9 cellular contexts compared by ENCODE assay signal in genomic region chr5:132388244-132389050, GRCh38. TPM values are rescaled to one million over a fixed set of nuclear protein-coding genes. Genes with fewer than 3 reads are reported as not detected.
A peak's percentile ranks its signal among the peaks of the same experiment; 100 is the strongest.
DNase-seq lines count a peak whose midpoint lies in the region; ATAC-seq, FAIRE-seq and TF ChIP-seq lines count a peak whose summit lies in the region.
"Had no signal": no experiment of that assay in that cellular context is flagged by ENCODE, and none has a peak within 500 bp of the region (broad histone marks: within the 10 kb centered on the region; RNA-seq: fewer than 3 reads in every experiment).

No MANE protein-coding gene starts in this region.

- peak overlapping the region; percentile 13 for H3K27ac Mint-ChIP-seq in MCF 10A (ENCODE audit: low read depth, unreplicated experiment)
- no peak overlapping the region for H3K27ac Mint-ChIP-seq in activated CD4-positive, alpha-beta T cell treated with anti-CD3 and anti-CD28 coated beads, Interleukin-2, amount 10 ng/mL, durations not matched to agents 7 days and 5 days

- H3K27ac ChIP-seq in stomach smooth muscle (ENCODE audit: low read length), result peak overlapping the region; percentile 96

- H3K4me1 ChIP-seq in stomach smooth muscle (ENCODE audit: control insufficient read depth, insufficient read depth, low read length), result peaks cover 56% of the 10 kb centered on the region

- CTCF ChIA-PET in MCF 10A (lab: Yijun Ruan, JAX), result interaction anchor here (0.6 to 9.4 kb wide), 19 partner anchors 10 to 1633 kb away, joined by 3 to 359 read pairs (median 8); partner anchors contain the start of genes IRF1 and SLC22A5
- CTCF ChIA-PET in activated CD4-positive, alpha-beta T cell treated with anti-CD3 and anti-CD28 coated beads, Interleukin-2, amount 10 ng/mL, durations not matched to agents 7 days and 5 days (lab: Charles Lee), result interaction anchor here (0.7 to 8.3 kb wide), 2 partner anchors 114 to 137 kb away, joined by 4 to 147 read pairs; no protein-coding TSS in a partner anchor

- no peaks in the 10 kb centered on the region for H3K9me3 ChIP-seq in stomach smooth muscle (ENCODE audit: control insufficient read depth in 2 of 2, low read length in 2 of 2)

- H3K9me3 Mint-ChIP-seq in MCF 10A (ENCODE audit: unreplicated experiment), result no peaks in the 10 kb centered on the region
- H3K9me3 Mint-ChIP-seq in activated CD4-positive, alpha-beta T cell treated with anti-CD3 and anti-CD28 coated beads, Interleukin-2, amount 10 ng/mL, durations not matched to agents 7 days and 5 days, result no peaks in the 10 kb centered on the region

- intact Hi-C loops in MCF 10A (cut with micrococcal nuclease), result loop anchor here (2.0 to 10.0 kb wide), 6 partner anchors 20 to 434 kb away; partner anchors contain the start of genes P4HA2, SLC22A4 and SLC22A5

- peak overlapping the region; percentile 55 to 59 for H3K4me3 ChIP-seq in stomach smooth muscle (ENCODE audit: low read length in 2 of 2)

- DNase-seq in HTR-8/SVneo (ENCODE audit: insufficient read length, low spot score), result no peak
- DNase-seq in MCF 10A (ENCODE audit: unreplicated experiment), result peak; percentile 71
- DNase-seq in kidney tubule cell (ENCODE audit: low spot score), result peak; percentile 72
- DNase-seq in stimulated activated CD4-positive, alpha-beta T cell treated with anti-CD3 and anti-CD28 coated beads, Interleukin-4, amount 100 ng/mL, for 24 hours, result no peak
- DNase-seq in NCI-H2196 treated with DMSO at 0.1 percent for 48 hours (lab: John Stamatoyannopoulos, UW; ENCODE audit: unreplicated experiment), result no peak
- no peak for DNase-seq in activated CD4-positive, alpha-beta T cell treated with anti-CD3 and anti-CD28 coated beads, Interleukin-2, amount 10 ng/mL, durations not matched to agents 7 days and 5 days
- DNase-seq: activated effector memory CD4-positive, alpha-beta T cell treated with anti-CD3 and anti-CD28 coated beads, Interleukin-2, amount 50 U/mL, for 16 hours had no signal

- no peak overlapping the region for H3K4me3 Mint-ChIP-seq in MCF 10A (ENCODE audit: unreplicated experiment)
- H3K4me3 Mint-ChIP-seq in activated CD4-positive, alpha-beta T cell treated with anti-CD3 and anti-CD28 coated beads, Interleukin-2, amount 10 ng/mL, durations not matched to agents 7 days and 5 days, result no peak overlapping the region

- H3K9ac ChIP-seq in stomach smooth muscle (ENCODE audit: low read length in 2 of 2), result peak overlapping the region; percentile 60 to 69

- peak; percentile 40 for FAIRE-seq in HTR-8/SVneo (lab: Jason Lieb, UNC)

- BruUV-seq in MCF 10A (replicated peaks; lab: Mats Ljungman, UMichigan), result no TSS peak

- H3K27me3 Mint-ChIP-seq in MCF 10A (ENCODE audit: insufficient read depth, unreplicated experiment), result no peaks in the 10 kb centered on the region
- H3K27me3 Mint-ChIP-seq in activated CD4-positive, alpha-beta T cell treated with anti-CD3 and anti-CD28 coated beads, Interleukin-2, amount 10 ng/mL, durations not matched to agents 7 days and 5 days, result no peaks in the 10 kb centered on the region

- POLR2A ChIA-PET in MCF 10A (lab: Yijun Ruan, JAX), result interaction anchor here (0.7 to 6.5 kb wide), 24 partner anchors 10 to 665 kb away, joined by 3 to 124 read pairs (median 6); partner anchors contain the start of genes IRF1, RAD50, SLC22A4 and SLC22A5
- POLR2A ChIA-PET in activated CD4-positive, alpha-beta T cell treated with anti-CD3 and anti-CD28 coated beads, Interleukin-2, amount 10 ng/mL, durations not matched to agents 7 days and 5 days (lab: Charles Lee), result no interaction called here

- H3K36me3 ChIP-seq in stomach smooth muscle (ENCODE audit: control insufficient read depth in 2 of 2, insufficient read depth in 2 of 2, low read length in 2 of 2), result peaks cover 8 to 9% of the 10 kb centered on the region in 2 donors

- no peak for ATAC-seq in GM18867 (IDR thresholded peaks at IDR 0.05; ENCODE audit: unreplicated experiment)

- no peaks in the 10 kb centered on the region for H3K27me3 ChIP-seq in stomach smooth muscle (ENCODE audit: control insufficient read depth in 1 of 2, insufficient read depth in 2 of 2, low read length in 2 of 2)

- TF ChIP-seq CTCF in MCF 10A (IDR thresholded peaks at IDR 0.05; ENCODE audit: unreplicated experiment), result no peak

- H3K36me3 Mint-ChIP-seq in MCF 10A (ENCODE audit: insufficient read depth, unreplicated experiment), result peaks cover 83% of the 10 kb centered on the region
- no peaks in the 10 kb centered on the region for H3K36me3 Mint-ChIP-seq in activated CD4-positive, alpha-beta T cell treated with anti-CD3 and anti-CD28 coated beads, Interleukin-2, amount 10 ng/mL, durations not matched to agents 7 days and 5 days (ENCODE audit: low read depth)

- peaks cover 55% of the 10 kb centered on the region for H3K4me1 Mint-ChIP-seq in MCF 10A (ENCODE audit: insufficient read depth, unreplicated experiment)
- H3K4me1 Mint-ChIP-seq in activated CD4-positive, alpha-beta T cell treated with anti-CD3 and anti-CD28 coated beads, Interleukin-2, amount 10 ng/mL, durations not matched to agents 7 days and 5 days, result peaks cover 72% of the 10 kb centered on the region

RNA-seq across cellular contexts. Expression of gene SLC22A5, which starts 18.9 kb away (rescaled TPM):
- 122 and 167 TPM in 2 replicates for total RNA-seq in MCF 10A (2022)
- 1 to 10 TPM; 3.2 to 3.6 TPM for total RNA-seq in activated CD4-positive, alpha-beta T cell treated with anti-CD3 and anti-CD28 coated beads, Interleukin-2, amount 10 ng/mL, durations not matched to agents 7 days and 5 days

Comparison
In these comparisons a context has a peak if more than half of its experiments do, and no peak if none do; other contexts are left out.
1. DNase-seq: peak in MCF 10A (single experiment) and kidney tubule cell (single experiment); none in HTR-8/SVneo (single experiment), stimulated activated CD4-positive, alpha-beta T cell treated with anti-CD3 and anti-CD28 coated beads, Interleukin-4, amount 100 ng/mL, for 24 hours (single experiment), NCI-H2196 treated with DMSO at 0.1 percent for 48 hours (single experiment) and activated CD4-positive, alpha-beta T cell treated with anti-CD3 and anti-CD28 coated beads, Interleukin-2, amount 10 ng/mL, durations not matched to agents 7 days and 5 days (single experiment).
2. RNA of gene SLC22A5, which starts 18.9 kb away (total RNA-seq): 122 to 167 TPM in MCF 10A; 3.2 to 3.6 TPM in activated CD4-positive, alpha-beta T cell treated with anti-CD3 and anti-CD28 coated beads, Interleukin-2, amount 10 ng/mL, durations not matched to agents 7 days and 5 days; every median in the first group is over 10 times any median in the second.